Comparison of ENCODE assay signal across 3 cellular contexts in genomic region chr10:59223597-59223996, GRCh38. TPM values are rescaled to one million over a fixed set of nuclear protein-coding genes. Genes with fewer than 3 reads are reported as not detected.
"Had no signal": no experiment of that assay in that cellular context is flagged by ENCODE, and none has a peak within 500 bp of the region (broad histone marks: within the 10 kb centered on the region; RNA-seq: fewer than 3 reads in every experiment).

No MANE protein-coding gene starts in this region.

RNA-seq across cellular contexts. Expression of gene PHYHIPL, which starts 47.2 kb away (rescaled TPM):
- total RNA-seq: M059J, MCF 10A, NCI-H460 had no signal
